Comparison of ENCODE assay signal across 36 cellular contexts in genomic region chr13:20534038-20534608, GRCh38.
"Had no signal": no experiment of that assay in that cellular context is flagged by ENCODE, and none has a peak within 500 bp of the region (broad histone marks: within the 10 kb centered on the region; RNA-seq: fewer than 3 reads in every experiment).

No MANE protein-coding gene starts in this region.

- H3K4me3 Mint-ChIP-seq: activated B cell treated with CpG ODN at 0.5 μM for 24 hours; activated CD4-positive, alpha-beta memory T cell treated with anti-CD3 and anti-CD28 coated beads for 36 hours; activated CD4-positive, alpha-beta T cell treated with anti-CD3 and anti-CD28 coated beads, Interleukin-2, amount 10 ng/mL, durations not matched to agents 24 days and 14 days; activated CD8-positive, alpha-beta T cell treated with anti-CD3 and anti-CD28 coated beads for 36 hours; activated naive CD4-positive, alpha-beta T cell treated with anti-CD3 and anti-CD28 coated beads for 36 hours; activated naive CD8-positive, alpha-beta T cell treated with anti-CD3 and anti-CD28 coated beads for 36 hours; activated T-cell treated with anti-CD3 and anti-CD28 coated beads, Interleukin-2, amount 50 U/mL, for 4 hours; activated T-cell treated with anti-CD3 and anti-CD28 coated beads, Interleukin-2, amount 50 U/mL, for 72 hours; activated T-helper 1 cell treated with anti-CD3 and anti-CD28 coated beads, Interleukin-12 subunit alpha, Interleukin-12 subunit beta, Interleukin-2, Interleukin-4 antibody, amounts not matched to agents 30 ng/mL and 10 ng/mL and 1 ng/mL, durations not matched to agents 14 hours and 24 hours and 36 hours; activated T-helper 17 cell treated with anti-CD3 and anti-CD28 coated beads, Interleukin-2, amount 50 U/mL, for 72 hours; T-helper 1 cell treated with Interleukin-12 subunit alpha and Interleukin-12 subunit beta and Interleukin-4 antibody, amounts not matched to agents 30 μg/mL and 1 μg/mL, for 36 hours; T-helper 2 cell treated with Interferon-gamma antibody and Interleukin-4, amounts not matched to agents 5 μg/mL and 100 μg/mL, for 36 hours had no signal

- H3K27ac Mint-ChIP-seq: activated B cell treated with CpG ODN at 0.5 μM for 24 hours; activated CD4-positive, alpha-beta memory T cell treated with anti-CD3 and anti-CD28 coated beads for 36 hours; activated CD4-positive, alpha-beta T cell treated with anti-CD3 and anti-CD28 coated beads, Interleukin-2, amount 10 ng/mL, durations not matched to agents 24 days and 14 days; activated CD8-positive, alpha-beta T cell treated with anti-CD3 and anti-CD28 coated beads for 36 hours; activated naive CD4-positive, alpha-beta T cell treated with anti-CD3 and anti-CD28 coated beads for 36 hours; activated naive CD4-positive, alpha-beta T cell treated with anti-CD3 and anti-CD28 coated beads, Interleukin-2, amount 50 U/mL, for 72 hours; activated naive CD8-positive, alpha-beta T cell treated with anti-CD3 and anti-CD28 coated beads for 36 hours; activated T-cell treated with anti-CD3 and anti-CD28 coated beads, Interleukin-2, amount 50 U/mL, for 72 hours; activated T-helper 1 cell treated with anti-CD3 and anti-CD28 coated beads, Interleukin-12 subunit alpha, Interleukin-12 subunit beta, Interleukin-2, Interleukin-4 antibody, amounts not matched to agents 30 ng/mL and 10 ng/mL and 1 ng/mL, durations not matched to agents 14 hours and 24 hours and 36 hours; activated T-helper 17 cell treated with anti-CD3 and anti-CD28 coated beads, Interleukin-2, amount 50 U/mL, for 72 hours; T-helper 1 cell treated with Interleukin-12 subunit alpha and Interleukin-12 subunit beta and Interleukin-4 antibody, amounts not matched to agents 30 μg/mL and 1 μg/mL, for 36 hours; T-helper 2 cell treated with Interferon-gamma antibody and Interleukin-4, amounts not matched to agents 5 μg/mL and 100 μg/mL, for 36 hours had no signal

- H3K27me3 ChIP-seq: adrenal gland, body of pancreas, brain microvascular endothelial cell, breast epithelium had no signal

- H3K4me3 ChIP-seq: adrenal gland, body of pancreas, breast epithelium had no signal

- FAIRE-seq: astrocyte, TTC549 had no signal

- DNase-seq: activated B cell treated with CpG ODN at 0.5 μM for 24 hours; activated CD4-positive, alpha-beta memory T cell treated with anti-CD3 and anti-CD28 coated beads for 36 hours; activated CD4-positive, alpha-beta T cell treated with anti-CD3 and anti-CD28 coated beads for 4 hours; activated CD4-positive, alpha-beta T cell treated with anti-CD3 and anti-CD28 coated beads, Interleukin-2, amount 10 ng/mL, durations not matched to agents 24 days and 14 days; activated CD4-positive, alpha-beta T cell treated with anti-CD3 and anti-CD28 coated beads, Interleukin-2, amount 50 U/mL, for 1 hour; activated CD4-positive, alpha-beta T cell treated with anti-CD3 and anti-CD28 coated beads, Interleukin-2, amount 50 U/mL, for 4 hours; activated CD4-positive, CD25-positive, alpha-beta regulatory T cell treated with anti-CD3 and anti-CD28 coated beads, Interleukin-2, amount 50 U/mL, for 72 hours; activated CD8-positive, alpha-beta memory T cell treated with anti-CD3 and anti-CD28 coated beads, Interleukin-2, amount 50 U/mL, for 4 hours; activated CD8-positive, alpha-beta T cell treated with anti-CD3 and anti-CD28 coated beads for 36 hours; activated effector memory CD4-positive, alpha-beta T cell treated with anti-CD3 and anti-CD28 coated beads, Interleukin-2, amount 50 U/mL, for 16 hours; activated gamma-delta T cell treated with Interleukin-2 at 50 U/mL for 16 hours; activated naive CD4-positive, alpha-beta T cell; activated naive CD4-positive, alpha-beta T cell treated with anti-CD3 and anti-CD28 coated beads for 36 hours; activated naive CD8-positive, alpha-beta T cell treated with anti-CD3 and anti-CD28 coated beads for 36 hours; activated T-cell treated with anti-CD3 and anti-CD28 coated beads for 4 hours; activated T-cell treated with anti-CD3 and anti-CD28 coated beads, Interleukin-2, amount 50 U/mL, for 1 hour; activated T-cell treated with anti-CD3 and anti-CD28 coated beads, Interleukin-2, amount 50 U/mL, for 4 hours; activated T-cell treated with anti-CD3 and anti-CD28 coated beads, Interleukin-2, amount 50 U/mL, for 72 hours; adrenal gland; amniotic stem cell; aorta; body of pancreas; brain microvascular endothelial cell; central memory CD4-positive, alpha-beta T cell; T-helper 1 cell; T-helper 2 cell; T-helper 9 cell had no signal

- H3K36me3 ChIP-seq: adrenal gland, brain microvascular endothelial cell, breast epithelium had no signal

- H3K4me1 Mint-ChIP-seq: activated B cell treated with CpG ODN at 0.5 μM for 24 hours; activated CD4-positive, alpha-beta T cell treated with anti-CD3 and anti-CD28 coated beads, Interleukin-2, amount 10 ng/mL, durations not matched to agents 24 days and 14 days; activated naive CD8-positive, alpha-beta T cell treated with anti-CD3 and anti-CD28 coated beads for 36 hours; activated T-helper 17 cell treated with anti-CD3 and anti-CD28 coated beads, Interleukin-2, amount 50 U/mL, for 72 hours had no signal

- H3K27me3 Mint-ChIP-seq: activated B cell treated with CpG ODN at 0.5 μM for 24 hours; activated CD4-positive, alpha-beta T cell treated with anti-CD3 and anti-CD28 coated beads, Interleukin-2, amount 10 ng/mL, durations not matched to agents 24 days and 14 days; activated T-helper 17 cell treated with anti-CD3 and anti-CD28 coated beads, Interleukin-2, amount 50 U/mL, for 72 hours had no signal

- H3K9me3 ChIP-seq: breast epithelium had no signal

- H3K4me1 ChIP-seq: adrenal gland, body of pancreas, breast epithelium had no signal

- ATAC-seq: activated CD8-positive, alpha-beta T cell treated with anti-CD3 and anti-CD28 coated beads for 36 hours; activated naive CD4-positive, alpha-beta T cell treated with anti-CD3 and anti-CD28 coated beads, Interleukin-2, amount 50 U/mL, for 72 hours; activated T-cell treated with anti-CD3 and anti-CD28 coated beads, Interleukin-2, amount 50 U/mL, for 4 hours; activated T-cell treated with anti-CD3 and anti-CD28 coated beads, Interleukin-2, amount 50 U/mL, for 72 hours; activated T-helper 17 cell treated with anti-CD3 and anti-CD28 coated beads, Interleukin-2, amount 50 U/mL, for 72 hours; body of pancreas had no signal

- H3K27ac ChIP-seq: adrenal gland, body of pancreas, brain microvascular endothelial cell, breast epithelium, VCaP had no signal
